In the genomic region with DNA sequence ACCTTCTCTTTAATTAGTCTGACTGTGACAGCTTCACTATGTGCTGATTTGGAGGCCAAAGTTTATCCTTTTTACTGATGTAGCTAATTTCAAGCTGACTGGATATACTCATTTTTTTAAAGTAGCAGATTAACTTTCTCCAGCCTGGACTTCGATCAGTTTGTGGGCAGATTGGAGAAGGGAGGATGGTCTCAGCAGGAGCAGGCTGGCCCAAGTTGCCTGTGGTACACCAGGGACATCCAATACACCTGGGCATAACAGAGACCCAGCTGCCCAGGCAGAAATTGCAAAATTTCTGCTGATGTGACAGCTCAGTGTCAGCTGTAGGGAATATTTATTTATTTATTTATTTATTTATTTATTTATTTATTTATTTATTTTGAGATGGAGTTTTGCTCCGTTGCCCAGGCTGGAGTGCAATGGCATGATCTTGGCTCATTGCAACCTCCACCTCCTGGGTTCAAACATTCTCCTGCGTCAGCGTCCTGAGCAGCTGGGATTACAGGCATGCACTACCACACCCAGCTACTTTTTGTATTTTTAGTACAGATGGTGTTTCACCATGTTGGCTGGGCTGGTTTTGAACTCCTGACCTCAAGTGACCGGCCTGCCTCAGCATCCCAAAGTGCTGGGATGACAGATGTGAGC, we compare ENCODE assay signal across 1 cellular context.
TF ChIP-seq lines count a peak whose summit lies in the region.

No MANE protein-coding gene starts in this region.

TF ChIP-seq in liver, 16 proteins besides CTCF, POLR2A, EP300 and RAD21 (continued from another document):
- TF ChIP-seq ZBTB33 (IDR thresholded peaks at IDR 0.05): no peak
